In the genomic region with DNA sequence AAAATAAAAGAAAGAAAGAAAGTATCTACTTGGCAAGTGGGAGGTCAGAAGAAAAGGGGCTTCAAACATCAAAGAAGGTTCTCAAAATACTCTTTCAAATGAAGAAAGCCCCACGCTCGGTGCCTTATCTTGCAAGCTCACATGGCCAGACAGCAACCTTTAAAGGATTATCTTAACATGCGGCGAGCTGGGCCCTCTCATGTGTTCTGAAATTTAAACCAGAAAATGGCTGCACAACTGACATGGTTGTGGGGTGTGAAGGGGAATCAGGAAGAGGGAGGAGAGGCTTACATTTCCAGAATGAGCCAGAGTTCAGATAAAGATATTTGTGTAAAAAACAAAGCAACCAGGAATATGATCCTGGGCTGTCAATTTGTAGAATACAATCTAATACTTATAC, we compare ENCODE assay signal across 1 cellular context.
A peak's percentile ranks its signal among the peaks of the same experiment; 100 is the strongest.
TF ChIP-seq lines count a peak whose summit lies in the region.

No MANE protein-coding gene starts in this region.

TF ChIP-seq in K562, 482 proteins besides CTCF, POLR2A, EP300 and RAD21 (continued from another document and continues in another):
- TF ChIP-seq, protein P1, sequence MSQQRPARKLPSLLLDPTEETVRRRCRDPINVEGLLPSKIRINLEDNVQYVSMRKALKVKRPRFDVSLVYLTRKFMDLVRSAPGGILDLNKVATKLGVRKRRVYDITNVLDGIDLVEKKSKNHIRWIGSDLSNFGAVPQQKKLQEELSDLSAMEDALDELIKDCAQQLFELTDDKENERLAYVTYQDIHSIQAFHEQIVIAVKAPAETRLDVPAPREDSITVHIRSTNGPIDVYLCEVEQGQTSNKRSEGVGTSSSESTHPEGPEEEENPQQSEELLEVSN (IDR thresholded peaks at IDR 0.05; ENCODE audit: borderline replicate concordance in 1 of 2, extremely low read depth in 1 of 2, insufficient read depth in 1 of 2, insufficient read length in 1 of 2, low read depth in 1 of 2, low read length in 1 of 2, poor library complexity in 1 of 2, severe bottlenecking in 1 of 2), result peak; percentile 38 to 77
- no peak for TF ChIP-seq SMARCA5 (IDR thresholded peaks at IDR 0.05)
- no peak for TF ChIP-seq ZNF318 (IDR thresholded peaks at IDR 0.05; ENCODE audit: borderline replicate concordance in 1 of 2, low read depth in 1 of 2)
- TF ChIP-seq, protein P2, sequence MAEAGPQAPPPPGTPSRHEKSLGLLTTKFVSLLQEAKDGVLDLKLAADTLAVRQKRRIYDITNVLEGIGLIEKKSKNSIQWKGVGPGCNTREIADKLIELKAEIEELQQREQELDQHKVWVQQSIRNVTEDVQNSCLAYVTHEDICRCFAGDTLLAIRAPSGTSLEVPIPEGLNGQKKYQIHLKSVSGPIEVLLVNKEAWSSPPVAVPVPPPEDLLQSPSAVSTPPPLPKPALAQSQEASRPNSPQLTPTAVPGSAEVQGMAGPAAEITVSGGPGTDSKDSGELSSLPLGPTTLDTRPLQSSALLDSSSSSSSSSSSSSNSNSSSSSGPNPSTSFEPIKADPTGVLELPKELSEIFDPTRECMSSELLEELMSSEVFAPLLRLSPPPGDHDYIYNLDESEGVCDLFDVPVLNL (CRISPR knock-in tag; IDR thresholded peaks at IDR 0.05; ENCODE audit: low read depth), result no peak
- no peak for TF ChIP-seq ATF3 (IDR thresholded peaks at IDR 0.05)
- no peak for TF ChIP-seq ATF3 (CRISPR knock-in tag; conservative IDR thresholded peaks at IDR 0.05)
- TF ChIP-seq ZNF23 (CRISPR knock-in tag; IDR thresholded peaks at IDR 0.05), result peak; percentile 93
- TF ChIP-seq ZNF507 (tag; conservative IDR thresholded peaks at IDR 0.05), result no peak
- TF ChIP-seq, protein P3, sequence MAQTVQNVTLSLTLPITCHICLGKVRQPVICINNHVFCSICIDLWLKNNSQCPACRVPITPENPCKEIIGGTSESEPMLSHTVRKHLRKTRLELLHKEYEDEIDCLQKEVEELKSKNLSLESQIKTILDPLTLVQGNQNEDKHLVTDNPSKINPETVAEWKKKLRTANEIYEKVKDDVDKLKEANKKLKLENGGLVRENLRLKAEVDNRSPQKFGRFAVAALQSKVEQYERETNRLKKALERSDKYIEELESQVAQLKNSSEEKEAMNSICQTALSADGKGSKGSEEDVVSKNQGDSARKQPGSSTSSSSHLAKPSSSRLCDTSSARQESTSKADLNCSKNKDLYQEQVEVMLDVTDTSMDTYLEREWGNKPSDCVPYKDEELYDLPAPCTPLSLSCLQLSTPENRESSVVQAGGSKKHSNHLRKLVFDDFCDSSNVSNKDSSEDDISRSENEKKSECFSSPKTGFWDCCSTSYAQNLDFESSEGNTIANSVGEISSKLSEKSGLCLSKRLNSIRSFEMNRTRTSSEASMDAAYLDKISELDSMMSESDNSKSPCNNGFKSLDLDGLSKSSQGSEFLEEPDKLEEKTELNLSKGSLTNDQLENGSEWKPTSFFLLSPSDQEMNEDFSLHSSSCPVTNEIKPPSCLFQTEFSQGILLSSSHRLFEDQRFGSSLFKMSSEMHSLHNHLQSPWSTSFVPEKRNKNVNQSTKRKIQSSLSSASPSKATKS (CRISPR knock-in tag; IDR thresholded peaks at IDR 0.05), result no peak
- TF ChIP-seq SNRNP70 (optimal IDR thresholded peaks at IDR 0.05; ENCODE audit: low read depth, low read length), result no peak
- peak; percentile 57; the same call in 1 of the 2 replicates for TF ChIP-seq ELF2 (CRISPR knock-in tag; IDR thresholded peaks at IDR 0.05)
- peak; percentile 95 for TF ChIP-seq ATF4 (CRISPR knock-in tag; IDR thresholded peaks at IDR 0.05)
- TF ChIP-seq ZNF174 (CRISPR knock-in tag; IDR thresholded peaks at IDR 0.05), result 0 out of 2 replicates have a peak, but pooled peaks have one; percentile 64
- TF ChIP-seq MBD1 (CRISPR knock-in tag; IDR thresholded peaks at IDR 0.05), result no peak
- no peak for TF ChIP-seq GTF2F1 (IDR thresholded peaks at IDR 0.05; ENCODE audit: low read depth, low read length)
- no peak for TF ChIP-seq PCBP1 (IDR thresholded peaks at IDR 0.05; ENCODE audit: low read depth, low read length, poor library complexity, severe bottlenecking)
- TF ChIP-seq BCOR (IDR thresholded peaks at IDR 0.05), result no peak
- peak; percentile 85; the same call in 1 of the 2 replicates for TF ChIP-seq BACH1 (tag; IDR thresholded peaks at IDR 0.05)
- peak in 1 of 2 experiments; percentile 95; a peak in 2 of 4 replicates for TF ChIP-seq MAZ (CRISPR knock-in tag; conservative IDR thresholded peaks at IDR 0.05 in 1 of 2, IDR thresholded peaks at IDR 0.05 in 1 of 2)
- TF ChIP-seq TCF7L2 (IDR thresholded peaks at IDR 0.05; ENCODE audit: low read depth, low read length), result no peak
- TF ChIP-seq PHF21A (IDR thresholded peaks at IDR 0.05; ENCODE audit: borderline replicate concordance, low read depth), result no peak
- no peak for TF ChIP-seq TBL1XR1 (IDR thresholded peaks at IDR 0.05; ENCODE audit: low read length in 2 of 2)
- TF ChIP-seq ZNF436 (CRISPR knock-in tag; IDR thresholded peaks at IDR 0.05), result no peak
- TF ChIP-seq ELF4 (CRISPR knock-in tag; IDR thresholded peaks at IDR 0.05), result peak; percentile 66; the same call in 1 of the 2 replicates
- no peak for TF ChIP-seq THRB (CRISPR knock-in tag; conservative IDR thresholded peaks at IDR 0.05)
- TF ChIP-seq, protein P4, sequence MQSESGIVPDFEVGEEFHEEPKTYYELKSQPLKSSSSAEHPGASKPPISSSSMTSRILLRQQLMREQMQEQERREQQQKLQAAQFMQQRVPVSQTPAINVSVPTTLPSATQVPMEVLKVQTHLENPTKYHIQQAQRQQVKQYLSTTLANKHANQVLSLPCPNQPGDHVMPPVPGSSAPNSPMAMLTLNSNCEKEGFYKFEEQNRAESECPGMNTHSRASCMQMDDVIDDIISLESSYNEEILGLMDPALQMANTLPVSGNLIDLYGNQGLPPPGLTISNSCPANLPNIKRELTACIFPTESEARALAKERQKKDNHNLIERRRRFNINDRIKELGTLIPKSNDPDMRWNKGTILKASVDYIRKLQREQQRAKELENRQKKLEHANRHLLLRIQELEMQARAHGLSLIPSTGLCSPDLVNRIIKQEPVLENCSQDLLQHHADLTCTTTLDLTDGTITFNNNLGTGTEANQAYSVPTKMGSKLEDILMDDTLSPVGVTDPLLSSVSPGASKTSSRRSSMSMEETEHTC (IDR thresholded peaks at IDR 0.05), result no peak
- TF ChIP-seq GTF2E2 (tag; IDR thresholded peaks at IDR 0.05), result no peak
- TF ChIP-seq TEAD4 (IDR thresholded peaks at IDR 0.05; ENCODE audit: low read length), result peak; percentile 73
- peak; percentile 82; the same call in 1 of the 2 replicates for TF ChIP-seq TEAD4 (CRISPR knock-in tag; IDR thresholded peaks at IDR 0.05; ENCODE audit: borderline replicate concordance)
- TF ChIP-seq FOXJ2 (tag; IDR thresholded peaks at IDR 0.05), result no peak
- peak; percentile 88 for TF ChIP-seq ZNF695 (CRISPR knock-in tag; IDR thresholded peaks at IDR 0.05)
- peak; percentile 88; the same call in 1 of the 2 replicates for TF ChIP-seq ZNF347 (CRISPR knock-in tag; IDR thresholded peaks at IDR 0.05; ENCODE audit: low read depth)
- TF ChIP-seq MXI1 (IDR thresholded peaks at IDR 0.05; ENCODE audit: low read depth, low read length), result no peak
- peak; percentile 92 for TF ChIP-seq CXXC5 (CRISPR knock-in tag; IDR thresholded peaks at IDR 0.05)
- TF ChIP-seq, protein P5, sequence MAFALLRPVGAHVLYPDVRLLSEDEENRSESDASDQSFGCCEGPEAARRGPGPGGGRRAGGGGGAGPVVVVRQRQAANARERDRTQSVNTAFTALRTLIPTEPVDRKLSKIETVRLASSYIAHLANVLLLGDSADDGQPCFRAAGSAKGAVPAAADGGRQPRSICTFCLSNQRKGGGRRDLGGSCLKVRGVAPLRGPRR (CRISPR knock-in tag; IDR thresholded peaks at IDR 0.05), result peak; percentile 94; the same call in 1 of the 2 replicates
- TF ChIP-seq STAT5A (IDR thresholded peaks at IDR 0.05; ENCODE audit: borderline replicate concordance, low read length), result no peak; the same call in 1 of the 2 replicates
- no peak for TF ChIP-seq HNRNPUL1 (IDR thresholded peaks at IDR 0.05; ENCODE audit: low read length)
- no peak for TF ChIP-seq NFIX (CRISPR knock-in tag; IDR thresholded peaks at IDR 0.05; ENCODE audit: low read depth)
- no peak for TF ChIP-seq EZH2 (IDR thresholded peaks at IDR 0.05; ENCODE audit: borderline replicate concordance, low read depth, low read length)
- TF ChIP-seq HES1 (IDR thresholded peaks at IDR 0.05; ENCODE audit: low read depth), result no peak
